ENCODE assay signal across 8 cellular contexts in genomic region chrX:9352683-9353430, GRCh38.
DNase-seq lines count a peak whose midpoint lies in the region; ATAC-seq and TF ChIP-seq lines count a peak whose summit lies in the region.

No MANE protein-coding gene starts in this region.

- H3K27me3 ChIP-seq in testis (no peaks in the 10 kb centered on the region), H7 (ENCODE audit: control insufficient read depth, insufficient read depth, low read length) (no peaks in the 10 kb centered on the region)

- in situ Hi-C loops in ACHN (cut with HindIII; ENCODE audit: low pct_ligation_motif_present, low pct_unique_long_range_greater_than_20kb, low sequenced_read_pairs) = no loop called here

- H3K4me3 ChIP-seq in fibroblast of pulmonary artery (replicated peaks; ENCODE audit: low read depth, low read length) (peak overlapping the region; percentile 27), testis (no peak overlapping the region), H7 (ENCODE audit: insufficient read depth, low read depth, low read length) (no peak overlapping the region)

- 26 to 55% methylated on average over 16 of the region's 16 CpGs for WGBS in testis, 2 donors

- peak; percentile 79 for ATAC-seq in GM19455 (IDR thresholded peaks at IDR 0.05; ENCODE audit: unreplicated experiment)
- ATAC-seq in HG03432 (IDR thresholded peaks at IDR 0.05; ENCODE audit: unreplicated experiment) = peak; percentile 85

- no peak overlapping the region for H3K27ac ChIP-seq in testis

- H3K9me3 ChIP-seq in testis = no peaks in the 10 kb centered on the region

- no peak for TF ChIP-seq CTCF in fibroblast of pulmonary artery (IDR thresholded peaks at IDR 0.05; ENCODE audit: low read length, missing control alignments)
- TF ChIP-seq CTCF in testis (IDR thresholded peaks at IDR 0.05) = no peak

- no peaks in the 10 kb centered on the region for H3K36me3 ChIP-seq in testis (ENCODE audit: low read depth, missing control alignments)
- no peaks in the 10 kb centered on the region for H3K36me3 ChIP-seq in H7 (replicated peaks; ENCODE audit: control insufficient read depth, insufficient read depth, low read length)

- peak; percentile 53 for DNase-seq in EL
- peak; percentile 51 for DNase-seq in UCSD-AML1 (lab: John Stamatoyannopoulos, UW; ENCODE audit: unreplicated experiment)
- peak; percentile 79 for DNase-seq in fibroblast of pulmonary artery (ENCODE audit: low read depth)
- peak; percentile 30 for DNase-seq in testis
- no peak for DNase-seq in H7
- no peak for DNase-seq in ACHN

- no peak for TF ChIP-seq POLR2A in testis (IDR thresholded peaks at IDR 0.05)

- H3K4me1 ChIP-seq in testis = no peaks in the 10 kb centered on the region

- intact Hi-C loops in testis (cut with DNase I; ENCODE audit: low total_unique reads) = no loop called here

Comparison
In these comparisons a context has a peak if more than half of its experiments do, and no peak if none do; other contexts are left out.
1. DNase-seq: peak in EL (single experiment), UCSD-AML1 (single experiment), fibroblast of pulmonary artery (single experiment) and testis (single experiment); none in H7 (single experiment) and ACHN (single experiment).